In genomic region chr15:75367406-75367912, GRCh38 we compare ENCODE assay signal across 8 cellular contexts. TPM values are rescaled to one million over a fixed set of nuclear protein-coding genes. Genes with fewer than 3 reads are reported as not detected.
DNase-seq lines count a peak whose midpoint lies in the region; ATAC-seq, FAIRE-seq and TF ChIP-seq lines count a peak whose summit lies in the region.

No MANE protein-coding gene starts in this region.

- no peak for FAIRE-seq in GM12891 (lab: Jason Lieb, UNC)

- peak overlapping the region; percentile 93 to 99 (median 96) for H3K27ac Mint-ChIP-seq in CD8-positive, alpha-beta memory T cell
- peak overlapping the region; percentile 66 for H3K27ac Mint-ChIP-seq in osteocyte (ENCODE audit: unreplicated experiment)

- intact Hi-C loops in OCI-LY7 (cut with micrococcal nuclease; ENCODE audit: unreplicated experiment), result no loop called here

- peak overlapping the region; percentile 88 for H3K4me3 ChIP-seq in CD8-positive, alpha-beta memory T cell (ENCODE audit: low read length)
- peak overlapping the region; percentile 77 for H3K4me3 ChIP-seq in OCI-LY7 (ENCODE audit: low read depth, low read length, poor library complexity, severe bottlenecking)
- H3K4me3 ChIP-seq in epithelial cell of esophagus (ENCODE audit: low read length), result peak overlapping the region; percentile 81

- peaks cover 17% of the 10 kb centered on the region; the same call in 1 of the 2 replicates for H3K79me2 ChIP-seq in OCI-LY7 (ENCODE audit: insufficient read depth, low read depth, low read length)

- H3K36me3 Mint-ChIP-seq in CD8-positive, alpha-beta memory T cell, result peaks cover 4 to 65% (median 4%) of the 10 kb centered on the region in 3 donors
- peaks cover 19% of the 10 kb centered on the region for H3K36me3 Mint-ChIP-seq in osteocyte (ENCODE audit: unreplicated experiment)

- H3K9me3 Mint-ChIP-seq in CD8-positive, alpha-beta memory T cell, result no peaks in the 10 kb centered on the region
- no peaks in the 10 kb centered on the region for H3K9me3 Mint-ChIP-seq in osteocyte (ENCODE audit: unreplicated experiment)

- no peaks in the 10 kb centered on the region for H3K27me3 ChIP-seq in CD8-positive, alpha-beta memory T cell (ENCODE audit: insufficient read depth, low read length, poor library complexity, severe bottlenecking)

- peak overlapping the region; percentile 55; the same call in 1 of the 2 replicates for H2AFZ ChIP-seq in OCI-LY7 (ENCODE audit: low read length)

- H3K4me1 Mint-ChIP-seq in CD8-positive, alpha-beta memory T cell, result peaks cover 24 to 28% (median 25%) of the 10 kb centered on the region in 3 donors
- H3K4me1 Mint-ChIP-seq in osteocyte (ENCODE audit: unreplicated experiment), result peaks cover 19% of the 10 kb centered on the region

- H3K27ac ChIP-seq in CD8-positive, alpha-beta memory T cell (ENCODE audit: low read depth, low read length), result peak overlapping the region; percentile 97
- peak overlapping the region; percentile 88 for H3K27ac ChIP-seq in OCI-LY7 (ENCODE audit: low read depth, low read length, poor library complexity, severe bottlenecking)

- CTCF ChIA-PET in CD8-positive, alpha-beta memory T cell (lab: Charles Lee), result interaction anchor here (0.8 to 4.5 kb wide), 29 partner anchors 9 to 434 kb away, joined by 3 to 52 read pairs (median 6); partner anchors contain the start of genes COMMD4, IMP3, NEIL1 and SIN3A
- CTCF ChIA-PET in OCI-LY7 (lab: Charles Lee; ENCODE audit: unreplicated experiment), result interaction anchor here (0.6 to 1.5 kb wide), 5 partner anchors 84 to 334 kb away, joined by 3 to 6 read pairs (median 5); partner anchors contain the start of genes IMP3 and SIN3A

- peaks cover 16% of the 10 kb centered on the region for H3K4me1 ChIP-seq in CD8-positive, alpha-beta memory T cell (ENCODE audit: insufficient read depth, low read length)
- peaks cover 23% of the 10 kb centered on the region for H3K4me1 ChIP-seq in OCI-LY7 (ENCODE audit: insufficient read depth, low read length, poor library complexity, severe bottlenecking)

- H3K4me2 ChIP-seq in OCI-LY7 (ENCODE audit: low read length), result peak overlapping the region; percentile 86

- no peak for DNase-seq in CD8-positive, alpha-beta memory T cell
- DNase-seq in OCI-LY7 (ENCODE audit: low spot score), result no peak
- DNase-seq in epithelial cell of esophagus (ENCODE audit: low read depth), result no peak
- DNase-seq in osteocyte (ENCODE audit: extremely low spot score, unreplicated experiment), result no peak
- no peak for DNase-seq in NCI-H774 (lab: John Stamatoyannopoulos, UW)
- DNase-seq in GM12891 (ENCODE audit: insufficient read length, low spot score), result no peak
- DNase-seq in NCI-H1105 treated with DMSO at 0.1 percent for 48 hours (lab: John Stamatoyannopoulos, UW), result no peak

- H3K9me3 ChIP-seq in CD8-positive, alpha-beta memory T cell (ENCODE audit: low read length), result no peaks in the 10 kb centered on the region
- no peaks in the 10 kb centered on the region for H3K9me3 ChIP-seq in OCI-LY7 (ENCODE audit: low read length)

- H4K20me1 ChIP-seq in OCI-LY7 (ENCODE audit: insufficient read depth, low read length), result no peaks in the 10 kb centered on the region

- peaks cover 46% of the 10 kb centered on the region for H3K36me3 ChIP-seq in CD8-positive, alpha-beta memory T cell (ENCODE audit: insufficient read depth, low read length)
- H3K36me3 ChIP-seq in OCI-LY7 (ENCODE audit: insufficient read depth, low read length), result peaks cover 53% of the 10 kb centered on the region

- ATAC-seq in GM21515 (IDR thresholded peaks at IDR 0.05; ENCODE audit: unreplicated experiment), result no peak

- POLR2A ChIA-PET in CD8-positive, alpha-beta memory T cell (lab: Charles Lee), result interaction anchor here (0.8 to 4.5 kb wide), 8 partner anchors 13 to 476 kb away, joined by 3 to 106 read pairs (median 15); partner anchors contain the start of genes IMP3, NEIL1, PTPN9 and SIN3A
- POLR2A ChIA-PET in OCI-LY7 (lab: Charles Lee), result interaction anchor here (0.8 to 3.8 kb wide), 10 partner anchors 11 to 379 kb away, joined by 3 to 29 read pairs (median 3); partner anchors contain the start of genes IMP3 and SIN3A

- no peaks in the 10 kb centered on the region for H3K27me3 Mint-ChIP-seq in CD8-positive, alpha-beta memory T cell
- no peaks in the 10 kb centered on the region for H3K27me3 Mint-ChIP-seq in osteocyte (ENCODE audit: unreplicated experiment)

- no peak for TF ChIP-seq POLR2A in GM12891 (IDR thresholded peaks at IDR 0.05; ENCODE audit: low read depth, low read length)

- no TSS peak for BruUV-seq in OCI-LY7 (replicated peaks; lab: Mats Ljungman, UMichigan)

- TF ChIP-seq CTCF in OCI-LY7 (conservative IDR thresholded peaks at IDR 0.05; ENCODE audit: low read length) (no peak), epithelial cell of esophagus (IDR thresholded peaks at IDR 0.05; ENCODE audit: insufficient read depth, low read depth, low read length, missing control alignments) (no peak), osteocyte (IDR thresholded peaks at IDR 0.05) (no peak)

- H3K9me2 ChIP-seq in OCI-LY7 (ENCODE audit: insufficient read depth, low read length), result no peaks in the 10 kb centered on the region

- peak overlapping the region; percentile 88 to 97 (median 92) for H3K4me3 Mint-ChIP-seq in CD8-positive, alpha-beta memory T cell
- peak overlapping the region; percentile 89 for H3K4me3 Mint-ChIP-seq in osteocyte (ENCODE audit: unreplicated experiment)

TF ChIP-seq in GM12891, 5 proteins besides CTCF, POLR2A, EP300 and RAD21:
- TF ChIP-seq TAF1 (IDR thresholded peaks at IDR 0.05; ENCODE audit: low read depth, low read length), result no peak
- TF ChIP-seq SPI1 (IDR thresholded peaks at IDR 0.05; ENCODE audit: low read depth, low read length), result no peak
- no peak for TF ChIP-seq POU2F2 (IDR thresholded peaks at IDR 0.05; ENCODE audit: low read depth, low read length)
- no peak for TF ChIP-seq POLR2AphosphoS5 (IDR thresholded peaks at IDR 0.05; ENCODE audit: low read depth, low read length)
- no peak for TF ChIP-seq PAX5 (IDR thresholded peaks at IDR 0.05; ENCODE audit: insufficient read depth, low read length, severe bottlenecking)

RNA-seq across cellular contexts. Expression of gene MAN2C1, which starts 0.9 kb away (rescaled TPM):
- total RNA-seq in CD8-positive, alpha-beta memory T cell, result 100 to 1,000 TPM; 127 to 133 TPM
- polyA plus RNA-seq in CD8-positive, alpha-beta memory T cell, result 32.0 TPM
- total RNA-seq in OCI-LY7 (2014; rRNA removed; shearing (Covaris generic)), result 98.8 and 113 TPM in 2 replicates
- total RNA-seq in OCI-LY7 (2022) (141 and 155 TPM in 2 replicates), osteocyte (174 and 219 TPM in 2 replicates)
- 85.5 TPM for polyA plus RNA-seq in GM12891 (2012; ENCODE audit: low read depth, missing spikeins)

RNA-seq across cellular contexts. Expression of gene NEIL1, which starts 20.6 kb away (rescaled TPM):
- 1 to 10 TPM; 2.0 to 2.3 TPM for total RNA-seq in CD8-positive, alpha-beta memory T cell
- polyA plus RNA-seq in CD8-positive, alpha-beta memory T cell, result 2.9 TPM
- 128 and 159 TPM in 2 replicates for total RNA-seq in OCI-LY7 (2014; rRNA removed; shearing (Covaris generic))
- total RNA-seq in OCI-LY7 (2022) (99.5 and 105 TPM in 2 replicates), osteocyte (30.0 and 34.0 TPM in 2 replicates)
- 27.8 TPM for polyA plus RNA-seq in GM12891 (2012; ENCODE audit: low read depth, missing spikeins)

RNA-seq across cellular contexts. Expression of gene COMMD4, which starts 31.6 kb away (rescaled TPM):
- total RNA-seq in CD8-positive, alpha-beta memory T cell, result 100 to 1,000 TPM; 102 to 110 TPM
- 47.8 TPM for polyA plus RNA-seq in CD8-positive, alpha-beta memory T cell
- 123 and 129 TPM in 2 replicates for total RNA-seq in OCI-LY7 (2014; rRNA removed; shearing (Covaris generic))
- total RNA-seq in OCI-LY7 (2022) (120 and 133 TPM in 2 replicates), osteocyte (96.6 and 99.0 TPM in 2 replicates)
- 99.8 TPM for polyA plus RNA-seq in GM12891 (2012; ENCODE audit: low read depth, missing spikeins)
